Comparison of ENCODE assay signal across 2 cellular contexts in genomic region chr1:26361605-26362122, GRCh38.
TF ChIP-seq lines count a peak whose summit lies in the region.

No MANE protein-coding gene starts in this region.

TF ChIP-seq in GM23338, 12 proteins besides CTCF, POLR2A, EP300 and RAD21:
- no peak for TF ChIP-seq ZNF331 (CRISPR knock-in tag; IDR thresholded peaks at IDR 0.05; ENCODE audit: low read depth)
- no peak for TF ChIP-seq EZH2phosphoT487 (IDR thresholded peaks at IDR 0.05; ENCODE audit: unreplicated experiment)
- no peak for TF ChIP-seq CREB1 (CRISPR knock-in tag; IDR thresholded peaks at IDR 0.05; ENCODE audit: low read depth)
- no peak for TF ChIP-seq JUNB (IDR thresholded peaks at IDR 0.05; ENCODE audit: unreplicated experiment)
- TF ChIP-seq ZNF114 (CRISPR knock-in tag; IDR thresholded peaks at IDR 0.05) = no peak
- TF ChIP-seq POLR2AphosphoS5 (IDR thresholded peaks at IDR 0.05; ENCODE audit: low read depth) = no peak
- TF ChIP-seq REST (IDR thresholded peaks at IDR 0.05; ENCODE audit: unreplicated experiment) = no peak
- TF ChIP-seq EZH2 (IDR thresholded peaks at IDR 0.05; ENCODE audit: low read depth, unreplicated experiment) = no peak
- no peak for TF ChIP-seq STAT1 (IDR thresholded peaks at IDR 0.05; ENCODE audit: unreplicated experiment)
- TF ChIP-seq, protein P1, sequence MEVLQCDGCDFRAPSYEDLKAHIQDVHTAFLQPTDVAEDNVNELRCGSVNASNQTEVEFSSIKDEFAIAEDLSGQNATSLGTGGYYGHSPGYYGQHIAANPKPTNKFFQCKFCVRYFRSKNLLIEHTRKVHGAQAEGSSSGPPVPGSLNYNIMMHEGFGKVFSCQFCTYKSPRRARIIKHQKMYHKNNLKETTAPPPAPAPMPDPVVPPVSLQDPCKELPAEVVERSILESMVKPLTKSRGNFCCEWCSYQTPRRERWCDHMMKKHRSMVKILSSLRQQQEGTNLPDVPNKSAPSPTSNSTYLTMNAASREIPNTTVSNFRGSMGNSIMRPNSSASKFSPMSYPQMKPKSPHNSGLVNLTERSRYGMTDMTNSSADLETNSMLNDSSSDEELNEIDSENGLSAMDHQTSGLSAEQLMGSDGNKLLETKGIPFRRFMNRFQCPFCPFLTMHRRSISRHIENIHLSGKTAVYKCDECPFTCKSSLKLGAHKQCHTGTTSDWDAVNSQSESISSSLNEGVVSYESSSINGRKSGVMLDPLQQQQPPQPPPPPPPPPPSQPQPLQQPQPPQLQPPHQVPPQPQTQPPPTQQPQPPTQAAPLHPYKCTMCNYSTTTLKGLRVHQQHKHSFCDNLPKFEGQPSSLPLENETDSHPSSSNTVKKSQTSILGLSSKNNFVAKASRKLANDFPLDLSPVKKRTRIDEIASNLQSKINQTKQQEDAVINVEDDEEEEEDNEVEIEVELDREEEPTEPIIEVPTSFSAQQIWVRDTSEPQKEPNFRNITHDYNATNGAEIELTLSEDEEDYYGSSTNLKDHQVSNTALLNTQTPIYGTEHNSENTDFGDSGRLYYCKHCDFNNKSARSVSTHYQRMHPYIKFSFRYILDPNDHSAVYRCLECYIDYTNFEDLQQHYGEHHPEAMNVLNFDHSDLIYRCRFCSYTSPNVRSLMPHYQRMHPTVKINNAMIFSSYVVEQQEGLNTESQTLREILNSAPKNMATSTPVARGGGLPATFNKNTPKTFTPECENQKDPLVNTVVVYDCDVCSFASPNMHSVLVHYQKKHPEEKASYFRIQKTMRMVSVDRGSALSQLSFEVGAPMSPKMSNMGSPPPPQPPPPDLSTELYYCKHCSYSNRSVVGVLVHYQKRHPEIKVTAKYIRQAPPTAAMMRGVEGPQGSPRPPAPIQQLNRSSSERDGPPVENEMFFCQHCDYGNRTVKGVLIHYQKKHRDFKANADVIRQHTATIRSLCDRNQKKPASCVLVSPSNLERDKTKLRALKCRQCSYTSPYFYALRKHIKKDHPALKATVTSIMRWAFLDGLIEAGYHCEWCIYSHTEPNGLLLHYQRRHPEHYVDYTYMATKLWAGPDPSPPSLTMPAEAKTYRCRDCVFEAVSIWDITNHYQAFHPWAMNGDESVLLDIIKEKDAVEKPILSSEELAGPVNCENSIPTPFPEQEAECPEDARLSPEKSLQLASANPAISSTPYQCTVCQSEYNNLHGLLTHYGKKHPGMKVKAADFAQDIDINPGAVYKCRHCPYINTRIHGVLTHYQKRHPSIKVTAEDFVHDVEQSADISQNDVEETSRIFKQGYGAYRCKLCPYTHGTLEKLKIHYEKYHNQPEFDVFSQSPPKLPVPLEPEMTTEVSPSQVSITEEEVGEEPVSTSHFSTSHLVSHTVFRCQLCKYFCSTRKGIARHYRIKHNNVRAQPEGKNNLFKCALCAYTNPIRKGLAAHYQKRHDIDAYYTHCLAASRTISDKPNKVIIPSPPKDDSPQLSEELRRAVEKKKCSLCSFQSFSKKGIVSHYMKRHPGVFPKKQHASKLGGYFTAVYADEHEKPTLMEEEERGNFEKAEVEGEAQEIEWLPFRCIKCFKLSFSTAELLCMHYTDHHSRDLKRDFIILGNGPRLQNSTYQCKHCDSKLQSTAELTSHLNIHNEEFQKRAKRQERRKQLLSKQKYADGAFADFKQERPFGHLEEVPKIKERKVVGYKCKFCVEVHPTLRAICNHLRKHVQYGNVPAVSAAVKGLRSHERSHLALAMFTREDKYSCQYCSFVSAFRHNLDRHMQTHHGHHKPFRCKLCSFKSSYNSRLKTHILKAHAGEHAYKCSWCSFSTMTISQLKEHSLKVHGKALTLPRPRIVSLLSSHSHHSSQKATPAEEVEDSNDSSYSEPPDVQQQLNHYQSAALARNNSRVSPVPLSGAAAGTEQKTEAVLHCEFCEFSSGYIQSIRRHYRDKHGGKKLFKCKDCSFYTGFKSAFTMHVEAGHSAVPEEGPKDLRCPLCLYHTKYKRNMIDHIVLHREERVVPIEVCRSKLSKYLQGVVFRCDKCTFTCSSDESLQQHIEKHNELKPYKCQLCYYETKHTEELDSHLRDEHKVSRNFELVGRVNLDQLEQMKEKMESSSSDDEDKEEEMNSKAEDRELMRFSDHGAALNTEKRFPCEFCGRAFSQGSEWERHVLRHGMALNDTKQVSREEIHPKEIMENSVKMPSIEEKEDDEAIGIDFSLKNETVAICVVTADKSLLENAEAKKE (CRISPR knock-in tag; IDR thresholded peaks at IDR 0.05) = no peak
- TF ChIP-seq NANOG (IDR thresholded peaks at IDR 0.05; ENCODE audit: borderline replicate concordance) = no peak
- TF ChIP-seq, protein P2, sequence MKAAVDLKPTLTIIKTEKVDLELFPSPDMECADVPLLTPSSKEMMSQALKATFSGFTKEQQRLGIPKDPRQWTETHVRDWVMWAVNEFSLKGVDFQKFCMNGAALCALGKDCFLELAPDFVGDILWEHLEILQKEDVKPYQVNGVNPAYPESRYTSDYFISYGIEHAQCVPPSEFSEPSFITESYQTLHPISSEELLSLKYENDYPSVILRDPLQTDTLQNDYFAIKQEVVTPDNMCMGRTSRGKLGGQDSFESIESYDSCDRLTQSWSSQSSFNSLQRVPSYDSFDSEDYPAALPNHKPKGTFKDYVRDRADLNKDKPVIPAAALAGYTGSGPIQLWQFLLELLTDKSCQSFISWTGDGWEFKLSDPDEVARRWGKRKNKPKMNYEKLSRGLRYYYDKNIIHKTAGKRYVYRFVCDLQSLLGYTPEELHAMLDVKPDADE (IDR thresholded peaks at IDR 0.05) = no peak

TF ChIP-seq in WTC11, 78 proteins besides CTCF, POLR2A, EP300 and RAD21:
- no peak for TF ChIP-seq ZNF396 (CRISPR knock-in tag; IDR thresholded peaks at IDR 0.05; ENCODE audit: borderline replicate concordance)
- no peak for TF ChIP-seq FOXP1 (CRISPR knock-in tag; IDR thresholded peaks at IDR 0.05; ENCODE audit: borderline replicate concordance)
- no peak for TF ChIP-seq CREB1 (CRISPR knock-in tag; IDR thresholded peaks at IDR 0.05)
- TF ChIP-seq JAZF1 (CRISPR knock-in tag; IDR thresholded peaks at IDR 0.05) = no peak
- no peak for TF ChIP-seq NR1H2 (CRISPR knock-in tag; IDR thresholded peaks at IDR 0.05)
- no peak for TF ChIP-seq ATF3 (CRISPR knock-in tag; conservative IDR thresholded peaks at IDR 0.05)
- no peak for TF ChIP-seq ZNF671 (CRISPR knock-in tag; IDR thresholded peaks at IDR 0.05)
- TF ChIP-seq TCF7 (CRISPR knock-in tag; IDR thresholded peaks at IDR 0.05; ENCODE audit: low read depth) = no peak
- no peak for TF ChIP-seq OVOL2 (CRISPR knock-in tag; IDR thresholded peaks at IDR 0.05; ENCODE audit: borderline replicate concordance)
- no peak for TF ChIP-seq CDX4 (CRISPR knock-in tag; IDR thresholded peaks at IDR 0.05; ENCODE audit: borderline replicate concordance)
- no peak for TF ChIP-seq ZNF263 (CRISPR knock-in tag; IDR thresholded peaks at IDR 0.05; ENCODE audit: low read depth)
- TF ChIP-seq, protein P3, sequence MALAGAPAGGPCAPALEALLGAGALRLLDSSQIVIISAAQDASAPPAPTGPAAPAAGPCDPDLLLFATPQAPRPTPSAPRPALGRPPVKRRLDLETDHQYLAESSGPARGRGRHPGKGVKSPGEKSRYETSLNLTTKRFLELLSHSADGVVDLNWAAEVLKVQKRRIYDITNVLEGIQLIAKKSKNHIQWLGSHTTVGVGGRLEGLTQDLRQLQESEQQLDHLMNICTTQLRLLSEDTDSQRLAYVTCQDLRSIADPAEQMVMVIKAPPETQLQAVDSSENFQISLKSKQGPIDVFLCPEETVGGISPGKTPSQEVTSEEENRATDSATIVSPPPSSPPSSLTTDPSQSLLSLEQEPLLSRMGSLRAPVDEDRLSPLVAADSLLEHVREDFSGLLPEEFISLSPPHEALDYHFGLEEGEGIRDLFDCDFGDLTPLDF (CRISPR knock-in tag; IDR thresholded peaks at IDR 0.05) = no peak
